ENCODE assay signal across 8 cellular contexts in genomic region chr4:54064317-54065275, GRCh38. TPM values are rescaled to one million over a fixed set of nuclear protein-coding genes. Genes with fewer than 3 reads are reported as not detected.
A peak's percentile ranks its signal among the peaks of the same experiment; 100 is the strongest.
DNase-seq lines count a peak whose midpoint lies in the region; ATAC-seq, FAIRE-seq and TF ChIP-seq lines count a peak whose summit lies in the region.

Gene CHIC2 (minus strand): TSS chr4:54064605. CDS start chr4:54064300, 305 bp downstream.

- FAIRE-seq in D721Med (lab: Jason Lieb, UNC) (no peak), endometrium (lab: Jason Lieb, UNC) (peak; percentile 65)

- no peaks in the 10 kb centered on the region for H3K27me3 ChIP-seq in OCI-LY3 (ENCODE audit: low read depth, low read length)

- peak within 1 kb of the TSS; percentile 99 for H2AFZ ChIP-seq in OCI-LY3 (ENCODE audit: low read depth, low read length)

- H3K36me3 ChIP-seq in OCI-LY3 (replicated peaks; ENCODE audit: low read depth, low read length) = no peaks in the 10 kb centered on the region
- H3K36me3 ChIP-seq in mesodermal cell (ENCODE audit: control insufficient read depth, insufficient read depth, low read length) = no peaks in the 10 kb centered on the region

- DNase-seq in D721Med (ENCODE audit: insufficient read length, low spot score) = peak; percentile 63
- DNase-seq in HuH-7.5 (ENCODE audit: low spot score) = peak; percentile 91
- DNase-seq in activated CD8-positive, alpha-beta memory T cell treated with anti-CD3 and anti-CD28 coated beads, Interleukin-2, amount 50 U/mL, for 4 hours = peak; percentile 98
- peak; percentile 90 for DNase-seq in stimulated activated CD8-positive, alpha-beta memory T cell treated with anti-CD3 and anti-CD28 coated beads, Interleukin-15, amount 100 ng/mL, for 24 hours (ENCODE audit: low read depth)

- WGBS in mesodermal cell (ENCODE audit: insufficient coverage in 2 of 2), 2 experiments = 0 to 2% methylated on average over 59 to 68 of the region's 89 CpGs

- peak within 1 kb of the TSS; percentile 93 for H3K4me2 ChIP-seq in OCI-LY3 (ENCODE audit: low read length)

- H3K9me3 ChIP-seq in OCI-LY3 (ENCODE audit: insufficient read depth, low read length) (no peaks in the 10 kb centered on the region), mesodermal cell (ENCODE audit: control insufficient read depth, low read length) (no peaks in the 10 kb centered on the region)

- peaks cover 50% of the 10 kb centered on the region for H3K79me2 ChIP-seq in OCI-LY3 (ENCODE audit: low read length)

- peaks cover 32% of the 10 kb centered on the region for H4K20me1 ChIP-seq in OCI-LY3 (ENCODE audit: insufficient read depth, low read length)

- H3K4me3 ChIP-seq in OCI-LY3 (ENCODE audit: low read length) (peak within 1 kb of the TSS; percentile 87), mesodermal cell (ENCODE audit: extremely low read depth, insufficient read depth, low read length, poor library complexity, severe bottlenecking) (peak within 1 kb of the TSS; percentile 93)

- H3K4me1 ChIP-seq in OCI-LY3 (ENCODE audit: low read length) (peaks cover 14% of the 10 kb centered on the region), mesodermal cell (ENCODE audit: control insufficient read depth, insufficient read depth, low read length, poor library complexity, severe bottlenecking) (peaks cover 31% of the 10 kb centered on the region)

- H3K9ac ChIP-seq in OCI-LY3 (ENCODE audit: low read length) = peak within 1 kb of the TSS; percentile 97

- peak; percentile 97 for ATAC-seq in GM21526 (IDR thresholded peaks at IDR 0.05; ENCODE audit: low FRiP score, unreplicated experiment)

- peak within 1 kb of the TSS; percentile 72 for H3K27ac ChIP-seq in OCI-LY3 (ENCODE audit: low read length)
- peak within 1 kb of the TSS; percentile 94 for H3K27ac ChIP-seq in mesodermal cell (ENCODE audit: low read depth, low read length, severe bottlenecking)

- TF ChIP-seq CTCF in D721Med (IDR thresholded peaks at IDR 0.05; ENCODE audit: insufficient read depth, missing control alignments) (no peak), OCI-LY3 (IDR thresholded peaks at IDR 0.05; ENCODE audit: low read depth, low read length) (no peak)

RNA-seq across cellular contexts. Expression of gene CHIC2, which starts in this region (rescaled TPM):
- 27.4 TPM for polyA plus RNA-seq in mesodermal cell (2013, experiment 1 of 2)
- polyA plus RNA-seq in mesodermal cell (2013, experiment 2 of 2) = 29.9 TPM

Comparison
In these comparisons a context has a peak if more than half of its experiments do, and no peak if none do; other contexts are left out.
1. Peak in every context shown above with its lines: DNase-seq, ATAC-seq, H3K4me3 ChIP-seq and H3K27ac ChIP-seq.